In the genomic region with DNA sequence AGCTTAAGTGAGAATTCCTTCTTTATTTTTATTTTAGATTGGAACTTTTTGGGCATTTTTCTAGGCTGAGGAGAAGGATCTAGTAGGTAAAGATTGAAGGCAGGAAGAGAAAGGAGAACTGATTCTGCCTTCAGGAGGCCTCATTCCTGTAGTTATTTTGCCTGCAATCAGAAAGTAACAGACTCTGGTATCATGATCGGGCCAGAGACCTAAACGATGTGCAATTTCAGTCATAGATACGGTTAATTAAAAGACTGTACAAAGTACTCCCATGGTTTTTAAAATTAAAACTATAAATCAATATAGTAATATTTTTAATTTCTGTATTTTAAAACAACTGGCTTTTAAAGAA, we compare ENCODE assay signal across 9 cellular contexts. TPM values are rescaled to one million over a fixed set of nuclear protein-coding genes. Genes with fewer than 3 reads are reported as not detected.
DNase-seq lines count a peak whose midpoint lies in the region; ATAC-seq and FAIRE-seq lines count a peak whose summit lies in the region.
"Not testable (repeated sequence)": the region's sequence is repeated elsewhere in the genome, so short reads cannot be mapped to it uniquely, and the experiment has no call there.
"Had no signal": no experiment of that assay in that cellular context is flagged by ENCODE, and none has a peak within 500 bp of the region (broad histone marks: within the 10 kb centered on the region; RNA-seq: fewer than 3 reads in every experiment).

No MANE protein-coding gene starts in this region.

- H3K27me3 Mint-ChIP-seq in T-helper 17 cell; activated naive CD8-positive, alpha-beta T cell treated with anti-CD3 and anti-CD28 coated beads, Interleukin-2, amount 10 ng/mL, durations not matched to agents 7 days and 5 days: not testable (repeated sequence)

- ATAC-seq in GM18870 (IDR thresholded peaks at IDR 0.05; ENCODE audit: unreplicated experiment) (peak; percentile 38), GM21390 (IDR thresholded peaks at IDR 0.05; ENCODE audit: unreplicated experiment) (peak; percentile 50), GM21737 (IDR thresholded peaks at IDR 0.05; ENCODE audit: unreplicated experiment) (peak; percentile 36), HG02885 (IDR thresholded peaks at IDR 0.05; ENCODE audit: poor library complexity, unreplicated experiment) (peak; percentile 42), HG03342 (IDR thresholded peaks at IDR 0.05; ENCODE audit: unreplicated experiment) (peak; percentile 45), T-helper 17 cell (peak; percentile 39)
- peak; percentile 19 for ATAC-seq in activated naive CD8-positive, alpha-beta T cell treated with anti-CD3 and anti-CD28 coated beads, Interleukin-2, amount 10 ng/mL, durations not matched to agents 7 days and 5 days (ENCODE audit: low read depth)

- H3K36me3 Mint-ChIP-seq in T-helper 17 cell (ENCODE audit: low read depth); activated naive CD8-positive, alpha-beta T cell treated with anti-CD3 and anti-CD28 coated beads, Interleukin-2, amount 10 ng/mL, durations not matched to agents 7 days and 5 days: not testable (repeated sequence)

- not testable (repeated sequence) for H3K9me3 ChIP-seq in T-helper 17 cell (ENCODE audit: control insufficient read depth, low read length, poor library complexity, severe bottlenecking)

- DNase-seq in T-helper 17 cell; activated naive CD8-positive, alpha-beta T cell treated with anti-CD3 and anti-CD28 coated beads, Interleukin-2, amount 10 ng/mL, durations not matched to agents 7 days and 5 days: not testable (repeated sequence)

- not testable (repeated sequence) for H3K9me3 Mint-ChIP-seq in activated naive CD8-positive, alpha-beta T cell treated with anti-CD3 and anti-CD28 coated beads, Interleukin-2, amount 10 ng/mL, durations not matched to agents 7 days and 5 days

- H3K27ac Mint-ChIP-seq in T-helper 17 cell; activated naive CD8-positive, alpha-beta T cell treated with anti-CD3 and anti-CD28 coated beads, Interleukin-2, amount 10 ng/mL, durations not matched to agents 7 days and 5 days: not testable (repeated sequence)

- H3K4me1 Mint-ChIP-seq in T-helper 17 cell; activated naive CD8-positive, alpha-beta T cell treated with anti-CD3 and anti-CD28 coated beads, Interleukin-2, amount 10 ng/mL, durations not matched to agents 7 days and 5 days: not testable (repeated sequence)

- POLR2A ChIA-PET in activated naive CD8-positive, alpha-beta T cell treated with anti-CD3 and anti-CD28 coated beads, Interleukin-2, amount 10 ng/mL, durations not matched to agents 7 days and 5 days (lab: Charles Lee) = not testable (repeated sequence)

- FAIRE-seq in G401.6 (lab: Jason Lieb, UNC) = peak; percentile 34

- H3K4me3 Mint-ChIP-seq in T-helper 17 cell; activated naive CD8-positive, alpha-beta T cell treated with anti-CD3 and anti-CD28 coated beads, Interleukin-2, amount 10 ng/mL, durations not matched to agents 7 days and 5 days: not testable (repeated sequence)

RNA-seq across cellular contexts. Expression of gene NUDT4B, which starts 14.3 kb away (rescaled TPM):
- not detected for total RNA-seq in T-helper 17 cell
- not detected for total RNA-seq in activated naive CD8-positive, alpha-beta T cell treated with anti-CD3 and anti-CD28 coated beads, Interleukin-2, amount 10 ng/mL, durations not matched to agents 7 days and 5 days
- total RNA-seq: T-helper 1 cell treated with Interleukin-12 subunit alpha and Interleukin-12 subunit beta and Interleukin-4 antibody, amounts not matched to agents 30 ng/mL and 1 ng/mL, for 36 hours had no signal
